In genomic region chr15:81749667-81750360, GRCh38 we compare ENCODE assay signal across 17 cellular contexts.
A peak's percentile ranks its signal among the peaks of the same experiment; 100 is the strongest.
DNase-seq lines count a peak whose midpoint lies in the region; ATAC-seq, FAIRE-seq and TF ChIP-seq lines count a peak whose summit lies in the region.
"Had no signal": no experiment of that assay in that cellular context is flagged by ENCODE, and none has a peak within 500 bp of the region (broad histone marks: within the 10 kb centered on the region; RNA-seq: fewer than 3 reads in every experiment).

No MANE protein-coding gene starts in this region.

- no peak for TF ChIP-seq EP300 in H1 (IDR thresholded peaks at IDR 0.05; ENCODE audit: borderline replicate concordance in 1 of 2, low read depth in 2 of 2, low read length in 2 of 2)

- H3K23me2 ChIP-seq in H1 (ENCODE audit: low read depth, low read length): no peaks in the 10 kb centered on the region

- peak overlapping the region; percentile 87; the same call in 1 of the 2 replicates for H4K8ac ChIP-seq in H1 (ENCODE audit: extremely low read depth, insufficient read depth, low read length)

- no peak overlapping the region for H3K4ac ChIP-seq in H1 (replicated peaks; ENCODE audit: insufficient read length, low read depth, low read length)

- H3K14ac ChIP-seq in H1 (ENCODE audit: insufficient read length): no peak overlapping the region

- H2BK20ac ChIP-seq in H1 (ENCODE audit: low read length): no peak overlapping the region

- H3K4me2 ChIP-seq in BLaER1 (0 out of 2 replicates have a peak overlapping the region, but pooled peaks have one; percentile 1), H1 (ENCODE audit: insufficient read depth in 1 of 2, low read depth in 2 of 2, low read length in 2 of 2) (no peak overlapping the region)

- H3K23ac ChIP-seq in H1 (ENCODE audit: insufficient read length): no peak overlapping the region

- H2BK5ac ChIP-seq in H1 (ENCODE audit: low read depth, low read length): no peak overlapping the region

- no peak overlapping the region for H4K91ac ChIP-seq in H1 (replicated peaks; ENCODE audit: insufficient read length, low read length)

- POLR2A ChIA-PET in H1 (lab: Charles Lee; ENCODE audit: partially characterized antibody): no interaction called here

- DNase-seq in DMS79 treated with DMSO at 0.1 percent for 48 hours (lab: John Stamatoyannopoulos, UW): peak; percentile 62
- peak; percentile 61 for DNase-seq in NCI-H2227 (lab: John Stamatoyannopoulos, UW; ENCODE audit: unreplicated experiment)
- no peak for DNase-seq in H1 (ENCODE audit: low read depth in 1 of 2, low spot score in 2 of 2)
- no peak for DNase-seq in psoas muscle
- no peak for DNase-seq in SIG-M5 treated with dmso at 0.1 percent for 504 hours (lab: John Stamatoyannopoulos, UW; ENCODE audit: unreplicated experiment)
- DNase-seq: activated CD4-positive, alpha-beta memory T cell treated with anti-CD3 and anti-CD28 coated beads, Interleukin-2, amount 10 ng/mL, durations not matched to agents 7 days and 5 days; activated naive CD4-positive, alpha-beta T cell; CD8-positive, alpha-beta memory T cell; cerebellar nuclear complex; effector memory CD4-positive, alpha-beta T cell; lower lobe of right lung; OCI-M1; transverse colon had no signal

- ATAC-seq in HG02852 (IDR thresholded peaks at IDR 0.05; ENCODE audit: unreplicated experiment) (no peak), psoas muscle (no peak)
- ATAC-seq: lower lobe of right lung, pancreas had no signal

- no peak overlapping the region for H2BK120ac ChIP-seq in H1 (replicated peaks; ENCODE audit: low read depth, low read length)

- 92% methylated on average over 24 of the region's 24 CpGs; no CpG with 5 or more reads in 1 of the 2 experiments for WGBS in H1 (ENCODE audit: extremely low coverage in 1 of 2, insufficient coverage in 1 of 2, insufficient read length in 1 of 2, insufficient replicate concordance in 2 of 2, low coverage in 1 of 2, low lambda C conversion rate in 2 of 2, missing lambda C conversion rate in 1 of 2), 2 experiments
- 18 to 19% (median 19%) methylated on average over 24 of the region's 24 CpGs for WGBS in psoas muscle, 3 donors

- no peaks in the 10 kb centered on the region for H3K79me2 ChIP-seq in H1 (ENCODE audit: control insufficient read depth in 1 of 2, insufficient read depth in 2 of 2, low read length in 2 of 2)

- CTCF ChIA-PET in H1 (lab: Charles Lee; ENCODE audit: partially characterized antibody): interaction anchor here (1.0 to 1.3 kb wide), 3 partner anchors 10 to 137 kb away, joined by 3 to 5 read pairs (median 3); no protein-coding TSS in a partner anchor

- TF ChIP-seq RAD21 in H1 (IDR thresholded peaks at IDR 0.05 in 1 of 2, conservative IDR thresholded peaks at IDR 0.05 in 1 of 2; ENCODE audit: low read depth in 2 of 2, low read length in 2 of 2): no peak

- no peak overlapping the region for H2BK12ac ChIP-seq in H1 (ENCODE audit: low read depth, low read length)

- no peak for FAIRE-seq in H1 (lab: Jason Lieb, UNC)
- FAIRE-seq: pancreas had no signal

- TF ChIP-seq CTCF in H1 (IDR thresholded peaks at IDR 0.05; ENCODE audit: control extremely low read depth in 1 of 3, insufficient read depth in 1 of 3, low read depth in 1 of 3, low read length in 3 of 3) (no peak), psoas muscle (IDR thresholded peaks at IDR 0.05) (no peak)

- H3K4me1 ChIP-seq in BLaER1 (peaks cover 35% of the 10 kb centered on the region), H1 (replicated peaks in 1 of 4; ENCODE audit: control insufficient read depth in 3 of 4, insufficient read depth in 4 of 4, low read length in 3 of 4) (peaks cover 0 to 19% (median 11%) of the 10 kb centered on the region in 4 experiments; a peak in 3 of 7 replicates), psoas muscle (no peaks in the 10 kb centered on the region)
- H3K4me1 ChIP-seq: pancreas had no signal

- H3K18ac ChIP-seq in H1 (ENCODE audit: extremely low read depth, low read length): no peak overlapping the region

- H4K5ac ChIP-seq in H1 (ENCODE audit: insufficient read length, low read depth, low read length): no peak overlapping the region

- H2AK5ac ChIP-seq in H1 (ENCODE audit: low read depth, low read length): no peak overlapping the region

- H3K27ac ChIP-seq in BLaER1 (no peak overlapping the region), H1 (ENCODE audit: low read depth, low read length) (no peak overlapping the region), psoas muscle (no peak overlapping the region)
- H3K27ac ChIP-seq: lower lobe of right lung, pancreas, SJCRH30, transverse colon had no signal

- H2AFZ ChIP-seq in H1 (ENCODE audit: low read length): no peak overlapping the region

- no peak overlapping the region for H3K9ac ChIP-seq in BLaER1
- no peak overlapping the region for H3K9ac ChIP-seq in H1 (replicated peaks in 1 of 4; ENCODE audit: extremely low read depth in 1 of 4, low read depth in 3 of 4, low read length in 3 of 4)

- H3K79me1 ChIP-seq in H1 (ENCODE audit: low read depth, low read length): peaks cover 9% of the 10 kb centered on the region; the same call in 1 of the 2 replicates

- intact Hi-C loops in psoas muscle (cut with DNase I): no loop called here

- no peak for TF ChIP-seq POLR2A in H1 (IDR thresholded peaks at IDR 0.05; ENCODE audit: control extremely low read depth in 1 of 2, low read depth in 2 of 2, low read length in 2 of 2)

- H3K4me3 ChIP-seq in BLaER1 (no peak overlapping the region), H1 (ENCODE audit: extremely low read depth in 1 of 4, insufficient read depth in 2 of 4, low read depth in 3 of 4, low read length in 4 of 4) (no peak overlapping the region), psoas muscle (no peak overlapping the region)
- H3K4me3 ChIP-seq: lower lobe of right lung, pancreas, SJCRH30, transverse colon had no signal

- H3K56ac ChIP-seq in H1 (replicated peaks; ENCODE audit: insufficient read length, low read depth, low read length): no peak overlapping the region

- H2BK15ac ChIP-seq in H1 (ENCODE audit: low read length): no peak overlapping the region

- H4K20me1 ChIP-seq in BLaER1: no peaks in the 10 kb centered on the region
- H4K20me1 ChIP-seq in H1 (replicated peaks in 1 of 2; ENCODE audit: control insufficient read depth in 1 of 2, insufficient read depth in 2 of 2, low read length in 2 of 2): peaks cover 0 to 1% of the 10 kb centered on the region in 2 experiments

- H3K36me3 ChIP-seq in BLaER1: no peaks in the 10 kb centered on the region
- no peaks in the 10 kb centered on the region for H3K36me3 ChIP-seq in H1 (ENCODE audit: control insufficient read depth in 2 of 4, insufficient read depth in 4 of 4, low read length in 3 of 4)
- H3K36me3 ChIP-seq in psoas muscle (ENCODE audit: insufficient read depth in 1 of 2, low read depth in 1 of 2): no peaks in the 10 kb centered on the region
- H3K36me3 ChIP-seq: lower lobe of right lung, pancreas, SJCRH30, transverse colon had no signal

- H3K27me3 ChIP-seq in BLaER1 (no peaks in the 10 kb centered on the region), H1 (replicated peaks in 1 of 4; ENCODE audit: control insufficient read depth in 3 of 4, extremely low read depth in 1 of 4, insufficient read depth in 3 of 4, low read length in 3 of 4) (no peaks in the 10 kb centered on the region), psoas muscle (ENCODE audit: insufficient read depth in 3 of 3, low read length in 2 of 3) (peaks cover 0 to 19% (median 0%) of the 10 kb centered on the region in 3 donors)
- H3K27me3 ChIP-seq: SJCRH30, transverse colon had no signal

- no peaks in the 10 kb centered on the region for H3K9me3 ChIP-seq in BLaER1
- H3K9me3 ChIP-seq in H1 (ENCODE audit: insufficient read depth in 2 of 2, low read depth in 1 of 2, low read length in 1 of 2): no peaks in the 10 kb centered on the region
- no peaks in the 10 kb centered on the region for H3K9me3 ChIP-seq in psoas muscle
- H3K9me3 ChIP-seq: lower lobe of right lung, pancreas, transverse colon had no signal

TF ChIP-seq in H1, 55 proteins besides CTCF, POLR2A, EP300 and RAD21:
- no peak for TF ChIP-seq POLR2AphosphoS5 (IDR thresholded peaks at IDR 0.05; ENCODE audit: low read depth, low read length)
- no peak for TF ChIP-seq BRCA1 (IDR thresholded peaks at IDR 0.05; ENCODE audit: low read depth, low read length)
- TF ChIP-seq SRF (IDR thresholded peaks at IDR 0.05; ENCODE audit: low read depth, low read length): no peak
- TF ChIP-seq JUN (IDR thresholded peaks at IDR 0.05; ENCODE audit: low read depth, low read length): no peak
- TF ChIP-seq CHD1 (IDR thresholded peaks at IDR 0.05; ENCODE audit: low read depth, low read length): no peak
- no peak for TF ChIP-seq EZH2 (IDR thresholded peaks at IDR 0.05; ENCODE audit: low read depth, low read length, severe bottlenecking)
- TF ChIP-seq FOSL1 (IDR thresholded peaks at IDR 0.05; ENCODE audit: insufficient read depth, low read depth, low read length): no peak
- no peak for TF ChIP-seq SIN3A (conservative IDR thresholded peaks at IDR 0.05 in 1 of 2, IDR thresholded peaks at IDR 0.05 in 1 of 2; ENCODE audit: low read depth in 1 of 2, low read length in 2 of 2)
- TF ChIP-seq CTBP2 (IDR thresholded peaks at IDR 0.05; ENCODE audit: borderline replicate concordance, insufficient read depth, insufficient read length, low read length): no peak
- TF ChIP-seq SP2 (IDR thresholded peaks at IDR 0.05; ENCODE audit: low read length): no peak
- no peak for TF ChIP-seq RXRA (IDR thresholded peaks at IDR 0.05; ENCODE audit: insufficient read depth, low read depth, low read length)
- no peak for TF ChIP-seq YY1 (IDR thresholded peaks at IDR 0.05; ENCODE audit: low read depth, low read length)
- TF ChIP-seq ASH2L (IDR thresholded peaks at IDR 0.05; ENCODE audit: low read length): no peak
- no peak for TF ChIP-seq SAP30 (IDR thresholded peaks at IDR 0.05; ENCODE audit: insufficient read depth, insufficient replicate concordance, low read length)
- no peak for TF ChIP-seq RBBP5 (IDR thresholded peaks at IDR 0.05; ENCODE audit: borderline replicate concordance, low read depth, low read length)
- TF ChIP-seq ATF2 (IDR thresholded peaks at IDR 0.05; ENCODE audit: low read length): no peak
TF ChIP-seq in H1: peak in this region for 0.

Comparison
In these comparisons a context has a peak if more than half of its experiments do, and no peak if none do; other contexts are left out.
1. DNase-seq: peak in DMS79 treated with DMSO at 0.1 percent for 48 hours (single experiment) and NCI-H2227 (single experiment); none in H1 (0 of 2), psoas muscle (0 of 2) and SIG-M5 treated with dmso at 0.1 percent for 504 hours (single experiment).